1 cellular context compared by ENCODE assay signal in the genomic region with DNA sequence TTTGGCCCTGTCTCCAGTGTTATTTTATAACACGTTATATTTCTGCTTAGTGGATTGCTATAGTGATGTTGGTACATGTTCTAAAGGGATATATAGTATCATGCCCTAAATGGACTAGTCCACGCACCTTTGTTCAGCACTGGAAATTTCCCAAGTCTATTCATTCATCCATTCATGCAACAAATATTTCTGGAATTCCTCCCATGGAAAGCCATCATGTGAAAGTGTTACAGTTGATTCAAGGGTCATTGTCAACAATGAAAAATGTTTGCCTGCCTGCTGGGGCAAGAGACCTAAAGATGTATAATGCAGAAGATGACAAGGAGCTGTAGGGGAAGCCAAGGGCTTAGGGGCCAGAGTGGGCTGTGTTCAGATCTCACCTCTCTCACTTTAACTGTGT.
TF ChIP-seq lines count a peak whose summit lies in the region.

No MANE protein-coding gene starts in this region.

TF ChIP-seq in HepG2, 621 proteins besides CTCF, POLR2A, EP300 and RAD21 (continues in another document):
- TF ChIP-seq, protein P1, sequence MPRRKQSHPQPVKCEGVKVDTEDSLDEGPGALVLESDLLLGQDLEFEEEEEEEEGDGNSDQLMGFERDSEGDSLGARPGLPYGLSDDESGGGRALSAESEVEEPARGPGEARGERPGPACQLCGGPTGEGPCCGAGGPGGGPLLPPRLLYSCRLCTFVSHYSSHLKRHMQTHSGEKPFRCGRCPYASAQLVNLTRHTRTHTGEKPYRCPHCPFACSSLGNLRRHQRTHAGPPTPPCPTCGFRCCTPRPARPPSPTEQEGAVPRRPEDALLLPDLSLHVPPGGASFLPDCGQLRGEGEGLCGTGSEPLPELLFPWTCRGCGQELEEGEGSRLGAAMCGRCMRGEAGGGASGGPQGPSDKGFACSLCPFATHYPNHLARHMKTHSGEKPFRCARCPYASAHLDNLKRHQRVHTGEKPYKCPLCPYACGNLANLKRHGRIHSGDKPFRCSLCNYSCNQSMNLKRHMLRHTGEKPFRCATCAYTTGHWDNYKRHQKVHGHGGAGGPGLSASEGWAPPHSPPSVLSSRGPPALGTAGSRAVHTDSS (CRISPR knock-in tag; conservative IDR thresholded peaks at IDR 0.05), result no peak
- TF ChIP-seq ZNF33A (CRISPR knock-in tag; IDR thresholded peaks at IDR 0.05; ENCODE audit: borderline replicate concordance) (no peak), ARNT (IDR thresholded peaks at IDR 0.05) (no peak), ZNF296 (CRISPR knock-in tag; conservative IDR thresholded peaks at IDR 0.05) (no peak), ZNF343 (CRISPR knock-in tag; IDR thresholded peaks at IDR 0.05) (no peak), GATAD2A (CRISPR knock-in tag; IDR thresholded peaks at IDR 0.05) (peak; percentile 59), SOX6 (IDR thresholded peaks at IDR 0.05) (no peak), SOX6 (CRISPR knock-in tag; IDR thresholded peaks at IDR 0.05) (peak; percentile 49; the same call in 1 of the 2 replicates), SSRP1 (CRISPR knock-in tag; IDR thresholded peaks at IDR 0.05) (no peak), NR2F2 (IDR thresholded peaks at IDR 0.05; ENCODE audit: borderline replicate concordance, low read depth) (no peak), ZNF17 (CRISPR knock-in tag; IDR thresholded peaks at IDR 0.05) (no peak), JUNB (CRISPR knock-in tag; IDR thresholded peaks at IDR 0.05; ENCODE audit: borderline replicate concordance) (no peak; the same call in 1 of the 2 replicates), ZNF570 (CRISPR knock-in tag; IDR thresholded peaks at IDR 0.05; ENCODE audit: borderline replicate concordance) (no peak), PPARG (CRISPR knock-in tag; conservative IDR thresholded peaks at IDR 0.05) (peak; percentile 13; the same call in 1 of the 2 replicates), SAP130 (CRISPR knock-in tag; IDR thresholded peaks at IDR 0.05; ENCODE audit: low read depth) (peak; percentile 59; the same call in 1 of the 2 replicates), HMGA1 (CRISPR knock-in tag; conservative IDR thresholded peaks at IDR 0.05) (no peak), FOXP1 (IDR thresholded peaks at IDR 0.05) (no peak), FOXP1 (CRISPR knock-in tag; IDR thresholded peaks at IDR 0.05) (0 out of 2 replicates have a peak, but pooled peaks have one; percentile 13), ZNF773 (CRISPR knock-in tag; IDR thresholded peaks at IDR 0.05; ENCODE audit: borderline replicate concordance) (no peak), ZNF160 (CRISPR knock-in tag; IDR thresholded peaks at IDR 0.05) (no peak), FOXA3 (CRISPR knock-in tag; IDR thresholded peaks at IDR 0.05) (peak; percentile 78), SMAD9 (CRISPR knock-in tag; IDR thresholded peaks at IDR 0.05) (no peak), ZIK1 (CRISPR knock-in tag; IDR thresholded peaks at IDR 0.05; ENCODE audit: borderline replicate concordance, low read depth) (no peak), ZNF121 (CRISPR knock-in tag; IDR thresholded peaks at IDR 0.05) (no peak), GFI1 (CRISPR knock-in tag; IDR thresholded peaks at IDR 0.05; ENCODE audit: borderline replicate concordance) (no peak), ZNF557 (CRISPR knock-in tag; IDR thresholded peaks at IDR 0.05) (no peak), ZSCAN9 (CRISPR knock-in tag; IDR thresholded peaks at IDR 0.05; ENCODE audit: borderline replicate concordance) (0 out of 2 replicates have a peak, but pooled peaks have one; percentile 50), ZC3H4 (CRISPR knock-in tag; IDR thresholded peaks at IDR 0.05; ENCODE audit: borderline replicate concordance) (no peak), NFE2 (CRISPR knock-in tag; IDR thresholded peaks at IDR 0.05) (no peak), RXRB (CRISPR knock-in tag; IDR thresholded peaks at IDR 0.05; ENCODE audit: borderline replicate concordance) (peak; percentile 41; the same call in 1 of the 2 replicates)
- TF ChIP-seq, protein P2, sequence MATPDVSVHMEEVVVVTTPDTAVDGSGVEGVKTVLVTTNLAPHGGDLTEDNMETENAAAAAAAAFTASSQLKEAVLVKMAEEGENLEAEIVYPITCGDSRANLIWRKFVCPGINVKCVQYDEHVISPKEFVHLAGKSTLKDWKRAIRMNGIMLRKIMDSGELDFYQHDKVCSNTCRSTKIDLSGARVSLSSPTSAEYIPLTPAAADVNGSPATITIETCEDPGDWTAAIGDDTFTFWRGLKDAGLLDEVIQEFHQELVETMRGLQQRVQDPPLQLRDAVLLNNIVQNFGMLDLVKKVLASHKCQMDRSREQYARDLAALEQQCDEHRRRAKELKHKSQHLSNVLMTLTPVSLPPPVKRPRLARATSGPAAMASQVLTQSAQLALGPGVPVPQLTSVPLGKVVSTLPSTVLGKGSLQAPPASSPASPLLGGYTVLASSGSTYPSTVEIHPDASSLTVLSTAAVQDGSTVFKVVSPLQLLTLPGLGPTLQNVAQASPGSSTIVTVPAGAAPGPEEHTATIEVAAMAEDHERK (CRISPR knock-in tag; IDR thresholded peaks at IDR 0.05; ENCODE audit: low read depth), result no peak
- TF ChIP-seq, protein P3, sequence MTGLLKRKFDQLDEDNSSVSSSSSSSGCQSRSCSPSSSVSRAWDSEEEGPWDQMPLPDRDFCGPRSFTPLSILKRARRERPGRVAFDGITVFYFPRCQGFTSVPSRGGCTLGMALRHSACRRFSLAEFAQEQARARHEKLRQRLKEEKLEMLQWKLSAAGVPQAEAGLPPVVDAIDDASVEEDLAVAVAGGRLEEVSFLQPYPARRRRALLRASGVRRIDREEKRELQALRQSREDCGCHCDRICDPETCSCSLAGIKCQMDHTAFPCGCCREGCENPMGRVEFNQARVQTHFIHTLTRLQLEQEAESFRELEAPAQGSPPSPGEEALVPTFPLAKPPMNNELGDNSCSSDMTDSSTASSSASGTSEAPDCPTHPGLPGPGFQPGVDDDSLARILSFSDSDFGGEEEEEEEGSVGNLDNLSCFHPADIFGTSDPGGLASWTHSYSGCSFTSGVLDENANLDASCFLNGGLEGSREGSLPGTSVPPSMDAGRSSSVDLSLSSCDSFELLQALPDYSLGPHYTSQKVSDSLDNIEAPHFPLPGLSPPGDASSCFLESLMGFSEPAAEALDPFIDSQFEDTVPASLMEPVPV (CRISPR knock-in tag; IDR thresholded peaks at IDR 0.05), result no peak
- TF ChIP-seq, protein P4, sequence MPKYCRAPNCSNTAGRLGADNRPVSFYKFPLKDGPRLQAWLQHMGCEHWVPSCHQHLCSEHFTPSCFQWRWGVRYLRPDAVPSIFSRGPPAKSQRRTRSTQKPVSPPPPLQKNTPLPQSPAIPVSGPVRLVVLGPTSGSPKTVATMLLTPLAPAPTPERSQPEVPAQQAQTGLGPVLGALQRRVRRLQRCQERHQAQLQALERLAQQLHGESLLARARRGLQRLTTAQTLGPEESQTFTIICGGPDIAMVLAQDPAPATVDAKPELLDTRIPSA (CRISPR knock-in tag; IDR thresholded peaks at IDR 0.05; ENCODE audit: borderline replicate concordance), result no peak
- TF ChIP-seq, protein P5, sequence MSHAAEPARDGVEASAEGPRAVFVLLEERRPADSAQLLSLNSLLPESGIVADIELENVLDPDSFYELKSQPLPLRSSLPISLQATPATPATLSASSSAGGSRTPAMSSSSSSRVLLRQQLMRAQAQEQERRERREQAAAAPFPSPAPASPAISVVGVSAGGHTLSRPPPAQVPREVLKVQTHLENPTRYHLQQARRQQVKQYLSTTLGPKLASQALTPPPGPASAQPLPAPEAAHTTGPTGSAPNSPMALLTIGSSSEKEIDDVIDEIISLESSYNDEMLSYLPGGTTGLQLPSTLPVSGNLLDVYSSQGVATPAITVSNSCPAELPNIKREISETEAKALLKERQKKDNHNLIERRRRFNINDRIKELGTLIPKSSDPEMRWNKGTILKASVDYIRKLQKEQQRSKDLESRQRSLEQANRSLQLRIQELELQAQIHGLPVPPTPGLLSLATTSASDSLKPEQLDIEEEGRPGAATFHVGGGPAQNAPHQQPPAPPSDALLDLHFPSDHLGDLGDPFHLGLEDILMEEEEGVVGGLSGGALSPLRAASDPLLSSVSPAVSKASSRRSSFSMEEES (CRISPR knock-in tag; IDR thresholded peaks at IDR 0.05), result peak; percentile 86
- TF ChIP-seq, protein P6, sequence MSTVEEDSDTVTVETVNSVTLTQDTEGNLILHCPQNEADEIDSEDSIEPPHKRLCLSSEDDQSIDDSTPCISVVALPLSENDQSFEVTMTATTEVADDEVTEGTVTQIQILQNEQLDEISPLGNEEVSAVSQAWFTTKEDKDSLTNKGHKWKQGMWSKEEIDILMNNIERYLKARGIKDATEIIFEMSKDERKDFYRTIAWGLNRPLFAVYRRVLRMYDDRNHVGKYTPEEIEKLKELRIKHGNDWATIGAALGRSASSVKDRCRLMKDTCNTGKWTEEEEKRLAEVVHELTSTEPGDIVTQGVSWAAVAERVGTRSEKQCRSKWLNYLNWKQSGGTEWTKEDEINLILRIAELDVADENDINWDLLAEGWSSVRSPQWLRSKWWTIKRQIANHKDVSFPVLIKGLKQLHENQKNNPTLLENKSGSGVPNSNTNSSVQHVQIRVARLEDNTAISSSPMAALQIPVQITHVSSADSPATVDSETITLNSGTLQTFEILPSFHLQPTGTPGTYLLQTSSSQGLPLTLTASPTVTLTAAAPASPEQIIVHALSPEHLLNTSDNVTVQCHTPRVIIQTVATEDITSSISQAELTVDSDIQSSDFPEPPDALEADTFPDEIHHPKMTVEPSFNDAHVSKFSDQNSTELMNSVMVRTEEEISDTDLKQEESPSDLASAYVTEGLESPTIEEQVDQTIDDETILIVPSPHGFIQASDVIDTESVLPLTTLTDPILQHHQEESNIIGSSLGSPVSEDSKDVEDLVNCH (CRISPR knock-in tag; IDR thresholded peaks at IDR 0.05), result no peak
- TF ChIP-seq, protein P7, sequence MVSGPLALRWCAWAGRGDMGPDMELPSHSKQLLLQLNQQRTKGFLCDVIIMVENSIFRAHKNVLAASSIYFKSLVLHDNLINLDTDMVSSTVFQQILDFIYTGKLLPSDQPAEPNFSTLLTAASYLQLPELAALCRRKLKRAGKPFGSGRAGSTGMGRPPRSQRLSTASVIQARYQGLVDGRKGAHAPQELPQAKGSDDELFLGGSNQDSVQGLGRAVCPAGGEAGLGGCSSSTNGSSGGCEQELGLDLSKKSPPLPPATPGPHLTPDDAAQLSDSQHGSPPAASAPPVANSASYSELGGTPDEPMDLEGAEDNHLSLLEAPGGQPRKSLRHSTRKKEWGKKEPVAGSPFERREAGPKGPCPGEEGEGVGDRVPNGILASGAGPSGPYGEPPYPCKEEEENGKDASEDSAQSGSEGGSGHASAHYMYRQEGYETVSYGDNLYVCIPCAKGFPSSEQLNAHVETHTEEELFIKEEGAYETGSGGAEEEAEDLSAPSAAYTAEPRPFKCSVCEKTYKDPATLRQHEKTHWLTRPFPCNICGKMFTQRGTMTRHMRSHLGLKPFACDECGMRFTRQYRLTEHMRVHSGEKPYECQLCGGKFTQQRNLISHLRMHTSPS (CRISPR knock-in tag; IDR thresholded peaks at IDR 0.05; ENCODE audit: low read depth), result no peak
- TF ChIP-seq, protein P8, sequence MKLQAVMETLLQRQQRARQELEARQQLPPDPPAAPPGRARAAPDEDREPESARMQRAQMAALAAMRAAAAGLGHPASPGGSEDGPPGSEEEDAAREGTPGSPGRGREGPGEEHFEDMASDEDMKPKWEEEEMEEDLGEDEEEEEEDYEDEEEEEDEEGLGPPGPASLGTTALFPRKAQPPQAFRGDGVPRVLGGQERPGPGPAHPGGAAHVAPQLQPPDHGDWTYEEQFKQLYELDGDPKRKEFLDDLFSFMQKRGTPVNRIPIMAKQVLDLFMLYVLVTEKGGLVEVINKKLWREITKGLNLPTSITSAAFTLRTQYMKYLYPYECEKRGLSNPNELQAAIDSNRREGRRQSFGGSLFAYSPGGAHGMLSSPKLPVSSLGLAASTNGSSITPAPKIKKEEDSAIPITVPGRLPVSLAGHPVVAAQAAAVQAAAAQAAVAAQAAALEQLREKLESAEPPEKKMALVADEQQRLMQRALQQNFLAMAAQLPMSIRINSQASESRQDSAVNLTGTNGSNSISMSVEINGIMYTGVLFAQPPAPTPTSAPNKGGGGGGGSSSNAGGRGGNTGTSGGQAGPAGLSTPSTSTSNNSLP (IDR thresholded peaks at IDR 0.05; ENCODE audit: low read depth, low read length), result peak; percentile 63
- TF ChIP-seq, protein P9, sequence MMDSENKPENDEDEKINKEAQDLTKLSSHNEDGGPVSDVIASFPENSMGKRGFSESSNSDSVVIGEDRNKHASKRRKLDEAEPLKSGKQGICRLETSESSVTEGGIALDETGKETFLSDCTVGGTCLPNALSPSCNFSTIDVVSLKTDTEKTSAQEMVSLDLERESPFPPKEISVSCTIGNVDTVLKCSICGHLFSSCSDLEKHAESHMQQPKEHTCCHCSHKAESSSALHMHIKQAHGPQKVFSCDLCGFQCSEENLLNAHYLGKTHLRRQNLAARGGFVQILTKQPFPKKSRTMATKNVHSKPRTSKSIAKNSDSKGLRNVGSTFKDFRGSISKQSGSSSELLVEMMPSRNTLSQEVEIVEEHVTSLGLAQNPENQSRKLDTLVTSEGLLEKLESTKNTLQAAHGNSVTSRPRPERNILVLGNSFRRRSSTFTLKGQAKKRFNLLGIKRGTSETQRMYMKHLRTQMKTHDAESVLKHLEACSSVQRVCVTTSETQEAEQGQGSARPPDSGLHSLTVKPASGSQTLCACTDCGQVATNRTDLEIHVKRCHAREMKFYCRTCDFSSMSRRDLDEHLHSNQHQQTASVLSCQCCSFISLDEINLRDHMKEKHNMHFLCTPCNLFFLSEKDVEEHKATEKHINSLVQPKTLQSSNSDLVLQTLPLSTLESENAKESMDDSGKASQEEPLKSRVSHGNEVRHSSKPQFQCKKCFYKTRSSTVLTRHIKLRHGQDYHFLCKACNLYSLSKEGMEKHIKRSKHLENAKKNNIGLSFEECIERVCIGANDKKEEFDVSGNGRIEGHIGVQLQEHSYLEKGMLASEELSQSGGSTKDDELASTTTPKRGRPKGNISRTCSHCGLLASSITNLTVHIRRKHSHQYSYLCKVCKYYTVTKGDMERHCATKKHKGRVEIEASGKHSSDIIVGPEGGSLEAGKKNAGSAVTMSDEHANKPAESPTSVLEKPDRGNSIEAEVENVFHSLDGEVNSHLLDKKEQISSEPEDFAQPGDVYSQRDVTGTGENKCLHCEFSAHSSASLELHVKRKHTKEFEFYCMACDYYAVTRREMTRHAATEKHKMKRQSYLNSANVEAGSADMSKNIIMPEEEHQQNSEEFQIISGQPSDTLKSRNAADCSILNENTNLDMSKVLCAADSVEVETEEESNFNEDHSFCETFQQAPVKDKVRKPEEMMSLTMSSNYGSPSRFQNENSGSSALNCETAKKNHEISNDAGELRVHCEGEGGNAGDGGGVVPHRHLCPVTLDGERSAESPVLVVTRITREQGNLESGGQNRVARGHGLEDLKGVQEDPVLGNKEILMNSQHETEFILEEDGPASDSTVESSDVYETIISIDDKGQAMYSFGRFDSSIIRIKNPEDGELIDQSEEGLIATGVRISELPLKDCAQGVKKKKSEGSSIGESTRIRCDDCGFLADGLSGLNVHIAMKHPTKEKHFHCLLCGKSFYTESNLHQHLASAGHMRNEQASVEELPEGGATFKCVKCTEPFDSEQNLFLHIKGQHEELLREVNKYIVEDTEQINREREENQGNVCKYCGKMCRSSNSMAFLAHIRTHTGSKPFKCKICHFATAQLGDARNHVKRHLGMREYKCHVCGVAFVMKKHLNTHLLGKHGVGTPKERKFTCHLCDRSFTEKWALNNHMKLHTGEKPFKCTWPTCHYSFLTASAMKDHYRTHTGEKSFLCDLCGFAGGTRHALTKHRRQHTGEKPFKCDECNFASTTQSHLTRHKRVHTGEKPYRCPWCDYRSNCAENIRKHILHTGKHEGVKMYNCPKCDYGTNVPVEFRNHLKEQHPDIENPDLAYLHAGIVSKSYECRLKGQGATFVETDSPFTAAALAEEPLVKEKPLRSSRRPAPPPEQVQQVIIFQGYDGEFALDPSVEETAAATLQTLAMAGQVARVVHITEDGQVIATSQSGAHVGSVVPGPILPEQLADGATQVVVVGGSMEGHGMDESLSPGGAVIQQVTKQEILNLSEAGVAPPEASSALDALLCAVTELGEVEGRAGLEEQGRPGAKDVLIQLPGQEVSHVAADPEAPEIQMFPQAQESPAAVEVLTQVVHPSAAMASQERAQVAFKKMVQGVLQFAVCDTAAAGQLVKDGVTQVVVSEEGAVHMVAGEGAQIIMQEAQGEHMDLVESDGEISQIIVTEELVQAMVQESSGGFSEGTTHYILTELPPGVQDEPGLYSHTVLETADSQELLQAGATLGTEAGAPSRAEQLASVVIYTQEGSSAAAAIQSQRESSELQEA (CRISPR knock-in tag; IDR thresholded peaks at IDR 0.05; ENCODE audit: not compliant biosample characterization), result no peak
